ENCODE assay signal across 16 cellular contexts in the genomic region with DNA sequence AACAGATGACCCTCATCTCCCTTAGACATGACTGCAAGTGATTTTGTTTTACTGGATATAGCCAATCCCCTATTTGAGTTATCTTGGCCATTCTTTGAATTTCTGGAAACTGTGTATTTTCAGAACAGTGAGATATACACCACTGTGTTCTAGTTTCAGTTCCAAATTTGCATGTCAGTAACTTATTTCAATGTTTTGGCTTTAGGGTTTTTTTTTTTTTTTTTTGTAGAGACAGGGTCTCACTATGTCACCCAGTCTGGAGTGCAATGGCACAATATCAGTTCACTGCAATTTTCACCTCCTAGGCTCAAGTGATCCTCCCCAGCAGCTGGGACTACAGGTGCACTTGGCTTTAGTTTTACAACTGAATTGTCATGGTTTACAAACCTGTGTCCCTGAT.
DNase-seq lines count a peak whose midpoint lies in the region; ATAC-seq, FAIRE-seq and TF ChIP-seq lines count a peak whose summit lies in the region.
"Had no signal": no experiment of that assay in that cellular context is flagged by ENCODE, and none has a peak within 500 bp of the region (broad histone marks: within the 10 kb centered on the region; RNA-seq: fewer than 3 reads in every experiment).

No MANE protein-coding gene starts in this region.

- no peak overlapping the region for H3K27ac Mint-ChIP-seq in activated naive CD4-positive, alpha-beta T cell treated with anti-CD3 and anti-CD28 coated beads for 36 hours
- H3K27ac Mint-ChIP-seq in naive thymus-derived CD4-positive, alpha-beta T cell = peak overlapping the region in 1 of 9 donors; percentile 65

- TF ChIP-seq POLR2A in GM12878 (IDR thresholded peaks at IDR 0.05; ENCODE audit: low read depth, low read length) = no peak

- no peak overlapping the region for H2AFZ ChIP-seq in GM12878 (ENCODE audit: control insufficient read depth, low read depth, low read length)

- TF ChIP-seq CTCF in GM12878 (IDR thresholded peaks at IDR 0.05 in 2 of 3, conservative IDR thresholded peaks at IDR 0.05 in 1 of 3; ENCODE audit: control insufficient read depth in 2 of 3, extremely low read depth in 1 of 3, insufficient read depth in 1 of 3, low read depth in 3 of 3, low read length in 3 of 3) = no peak

- peaks cover under 1 to 13% of the 10 kb centered on the region in 2 experiments; a peak in 3 of 4 replicates for H3K36me3 ChIP-seq in GM12878 (ENCODE audit: control insufficient read depth in 2 of 2, insufficient read depth in 2 of 2, low read length in 1 of 2)
- peaks cover 0 to 12% (median 7%) of the 10 kb centered on the region in 3 experiments for H3K36me3 ChIP-seq in naive thymus-derived CD4-positive, alpha-beta T cell (ENCODE audit: control insufficient read depth in 2 of 3, insufficient read depth in 3 of 3, low read length in 3 of 3)

- H3K27me3 Mint-ChIP-seq in activated naive CD4-positive, alpha-beta T cell treated with anti-CD3 and anti-CD28 coated beads for 36 hours (ENCODE audit: low read depth) = no peaks in the 10 kb centered on the region
- no peaks in the 10 kb centered on the region for H3K27me3 Mint-ChIP-seq in naive thymus-derived CD4-positive, alpha-beta T cell
- H3K27me3 Mint-ChIP-seq: brain had no signal

- in situ Hi-C loops in GM12878 (cut with MboI) = no loop called here

- RAD21 ChIA-PET in GM12878 (lab: Charles Lee; ENCODE audit: unreplicated experiment) = no interaction called here

- no peak overlapping the region for H3K4me3 ChIP-seq in GM12878
- no peak overlapping the region for H3K4me3 ChIP-seq in naive thymus-derived CD4-positive, alpha-beta T cell (ENCODE audit: low read length)
- H3K4me3 ChIP-seq: BLaER1, right atrium auricular region had no signal

- H3K27ac ChIP-seq in GM12878 (ENCODE audit: control insufficient read depth, insufficient read depth) = no peak overlapping the region
- no peak overlapping the region for H3K27ac ChIP-seq in naive thymus-derived CD4-positive, alpha-beta T cell (ENCODE audit: low read depth, low read length)
- H3K27ac ChIP-seq: BLaER1, right atrium auricular region had no signal

- SMC1A ChIA-PET in GM12878 (lab: Charles Lee; ENCODE audit: uncharacterized antibody, unreplicated experiment) = interaction anchor here (0.6 to 2.4 kb wide), 9 partner anchors 10 to 1319 kb away, joined by 3 to 10 read pairs (median 4); no protein-coding TSS in a partner anchor

- CTCF ChIA-PET in GM12878 (lab: Yijun Ruan, JAX) = interaction anchor here (0.8 to 2.6 kb wide), 4 partner anchors 10 to 17 kb away, joined by 3 to 9 read pairs (median 5); no protein-coding TSS in a partner anchor
- CTCF ChIA-PET in activated naive CD4-positive, alpha-beta T cell treated with anti-CD3 and anti-CD28 coated beads for 36 hours (lab: Charles Lee) = interaction anchor here (1.3 to 1.5 kb wide), 3 partner anchors 11 to 107 kb away, joined by 3 to 4 read pairs (median 3); no protein-coding TSS in a partner anchor
- CTCF ChIA-PET in naive thymus-derived CD4-positive, alpha-beta T cell (lab: Charles Lee) = interaction anchor here (1.1 kb wide), 1 partner anchor 9 kb away, joined by 5 read pairs; no protein-coding TSS in a partner anchor

- H3K9me3 Mint-ChIP-seq in activated naive CD4-positive, alpha-beta T cell treated with anti-CD3 and anti-CD28 coated beads for 36 hours = no peaks in the 10 kb centered on the region
- peaks cover 0 to 4% (median 0%) of the 10 kb centered on the region in 11 donors for H3K9me3 Mint-ChIP-seq in naive thymus-derived CD4-positive, alpha-beta T cell
- H3K9me3 Mint-ChIP-seq: brain had no signal

- H3K36me3 Mint-ChIP-seq in activated naive CD4-positive, alpha-beta T cell treated with anti-CD3 and anti-CD28 coated beads for 36 hours (ENCODE audit: low read depth) = peaks cover 11% of the 10 kb centered on the region
- peaks cover 0 to 16% (median 15%) of the 10 kb centered on the region in 5 donors for H3K36me3 Mint-ChIP-seq in naive thymus-derived CD4-positive, alpha-beta T cell

- no peaks in the 10 kb centered on the region for H4K20me1 ChIP-seq in GM12878 (ENCODE audit: control insufficient read depth, insufficient read depth)
- H4K20me1 ChIP-seq: BLaER1 had no signal

- no peak overlapping the region for H3K4me3 Mint-ChIP-seq in activated naive CD4-positive, alpha-beta T cell treated with anti-CD3 and anti-CD28 coated beads for 36 hours
- H3K4me3 Mint-ChIP-seq in naive thymus-derived CD4-positive, alpha-beta T cell = no peak overlapping the region
- H3K4me3 Mint-ChIP-seq: brain had no signal

- H3K9me3 ChIP-seq in GM12878 (replicated peaks; ENCODE audit: control insufficient read depth, insufficient read depth, low read length) = no peaks in the 10 kb centered on the region
- H3K9me3 ChIP-seq in naive thymus-derived CD4-positive, alpha-beta T cell (ENCODE audit: control insufficient read depth in 2 of 3, low read length in 3 of 3) = no peaks in the 10 kb centered on the region
- H3K9me3 ChIP-seq: BLaER1, right atrium auricular region had no signal

- POLR2A ChIA-PET in GM12878 (lab: Charles Lee) = interaction anchor here (1.3 kb wide), 1 partner anchor 10 kb away, joined by 3 read pairs; no protein-coding TSS in a partner anchor
- POLR2A ChIA-PET in naive thymus-derived CD4-positive, alpha-beta T cell (lab: Charles Lee) = no interaction called here

- no peaks in the 10 kb centered on the region for H3K27me3 ChIP-seq in GM12878 (replicated peaks in 1 of 2; ENCODE audit: control insufficient read depth in 2 of 2, insufficient read depth in 2 of 2, low read length in 1 of 2)
- H3K27me3 ChIP-seq in naive thymus-derived CD4-positive, alpha-beta T cell (ENCODE audit: control insufficient read depth in 2 of 2, insufficient read depth in 2 of 2, low read length in 2 of 2) = no peaks in the 10 kb centered on the region
- H3K27me3 ChIP-seq: BLaER1, right atrium auricular region had no signal

- peaks cover 39% of the 10 kb centered on the region for H3K4me1 Mint-ChIP-seq in activated naive CD4-positive, alpha-beta T cell treated with anti-CD3 and anti-CD28 coated beads for 36 hours (ENCODE audit: low read depth)
- H3K4me1 Mint-ChIP-seq in naive thymus-derived CD4-positive, alpha-beta T cell = peaks cover 0 to 9% (median 3%) of the 10 kb centered on the region in 7 donors

- FAIRE-seq in GM18507 (lab: Jason Lieb, UNC) = peak; percentile 73
- no peak for FAIRE-seq in GM12878 (lab: Jason Lieb, UNC)

- H3K4me2 ChIP-seq in GM12878 (ENCODE audit: control insufficient read depth, insufficient read depth) = no peak overlapping the region
- H3K4me2 ChIP-seq: BLaER1 had no signal

- no peak for TF ChIP-seq EP300 in GM12878 (IDR thresholded peaks at IDR 0.05; ENCODE audit: borderline replicate concordance in 1 of 2, control insufficient read depth in 1 of 2, low read depth in 2 of 2, low read length in 2 of 2)

- intact Hi-C loops in GM12878 (cut with micrococcal nuclease; ENCODE audit: unreplicated experiment) = no loop called here
- intact Hi-C loops in activated naive CD4-positive, alpha-beta T cell treated with anti-CD3 and anti-CD28 coated beads for 36 hours (cut with micrococcal nuclease) = no loop called here
- intact Hi-C loops in naive thymus-derived CD4-positive, alpha-beta T cell (cut with micrococcal nuclease) = no loop called here

- no peak for TF ChIP-seq RAD21 in GM12878 (IDR thresholded peaks at IDR 0.05; ENCODE audit: insufficient read depth, low read depth, low read length)

- BruUV-seq in GM12878 (replicated peaks; lab: Mats Ljungman, UMichigan) = no TSS peak

- no peak for DNase-seq in GM18507 (ENCODE audit: extremely low spot score, insufficient read length, low read depth)
- no peak for DNase-seq in GM12878 (ENCODE audit: low read depth, low spot score)
- DNase-seq in amygdala (lab: John Stamatoyannopoulos, UW) = no peak
- DNase-seq in activated naive CD4-positive, alpha-beta T cell treated with anti-CD3 and anti-CD28 coated beads for 36 hours = no peak
- no peak for DNase-seq in midbrain (lab: John Stamatoyannopoulos, UW)
- no peak for DNase-seq in naive thymus-derived CD4-positive, alpha-beta T cell
- DNase-seq: effector CD8-positive, alpha-beta T cell; H7; Karpas-422; NCI-H2107; stimulated activated CD4-positive, alpha-beta T cell treated with anti-CD3 and anti-CD28 coated beads, Interleukin-4, amount 100 ng/mL, for 4 hours had no signal

- H3K4me1 ChIP-seq in GM12878 (ENCODE audit: control insufficient read depth, insufficient read depth, low read length) = peaks cover 9% of the 10 kb centered on the region; the same call in 1 of the 2 replicates
- no peaks in the 10 kb centered on the region for H3K4me1 ChIP-seq in naive thymus-derived CD4-positive, alpha-beta T cell (ENCODE audit: control insufficient read depth in 2 of 2, insufficient read depth in 2 of 2, low read length in 2 of 2)
- H3K4me1 ChIP-seq: BLaER1, right atrium auricular region had no signal

- no peaks in the 10 kb centered on the region for H3K79me2 ChIP-seq in GM12878 (ENCODE audit: control insufficient read depth, insufficient read depth, low read length)

- ATAC-seq in GM19438 (IDR thresholded peaks at IDR 0.05; ENCODE audit: low read depth, unreplicated experiment) (peak; percentile 85), HG02885 (IDR thresholded peaks at IDR 0.05; ENCODE audit: poor library complexity, unreplicated experiment) (peak; percentile 51), GM12878 (peak; percentile 66)
- no peak for ATAC-seq in naive thymus-derived CD4-positive, alpha-beta T cell

- H3K9ac ChIP-seq in GM12878 (ENCODE audit: control insufficient read depth, insufficient read depth, low read length) = no peak overlapping the region
- H3K9ac ChIP-seq: BLaER1 had no signal

TF ChIP-seq in GM12878, 131 proteins besides CTCF, POLR2A, EP300 and RAD21:
- no peak for TF ChIP-seq PAX8 (IDR thresholded peaks at IDR 0.05)
- TF ChIP-seq BRCA1 (IDR thresholded peaks at IDR 0.05; ENCODE audit: low read depth, low read length) = no peak
- TF ChIP-seq ZNF384 (IDR thresholded peaks at IDR 0.05; ENCODE audit: borderline replicate concordance, low read depth, low read length) = peak; percentile 56; the same call in 1 of the 2 replicates
- TF ChIP-seq EED (IDR thresholded peaks at IDR 0.05; ENCODE audit: low read depth) = no peak
